Comparison of ENCODE assay signal across 15 cellular contexts in genomic region chr17:37180371-37180770, GRCh38.
DNase-seq lines count a peak whose midpoint lies in the region; ATAC-seq and TF ChIP-seq lines count a peak whose summit lies in the region.
"Had no signal": no experiment of that assay in that cellular context is flagged by ENCODE, and none has a peak within 500 bp of the region (broad histone marks: within the 10 kb centered on the region; RNA-seq: fewer than 3 reads in every experiment).

No MANE protein-coding gene starts in this region.

- POLR2A ChIA-PET in PC-9 (lab: Charles Lee; ENCODE audit: unreplicated experiment): interaction anchor here (0.7 kb wide), 1 partner anchor 579 kb away, joined by 5 read pairs; the partner anchor contains the start of gene MRM1

- intact Hi-C loops in PC-9 (cut with micrococcal nuclease; ENCODE audit: unreplicated experiment) (no loop called here), lower leg skin (cut with DNase I; ENCODE audit: low total_unique reads) (no loop called here)

- no peaks in the 10 kb centered on the region for H3K9me2 ChIP-seq in PC-9 (ENCODE audit: insufficient read depth)

- 0 out of 2 replicates have a peak, but pooled peaks cover 3% of the 10 kb centered on the region for H3K9me3 ChIP-seq in PC-9 (ENCODE audit: insufficient read depth, low read depth)

- no TSS peak for BruUV-seq in PC-9 (replicated peaks; lab: Mats Ljungman, UMichigan)

- H3K4me1 ChIP-seq in PC-9 (replicated peaks; ENCODE audit: insufficient read depth) (peaks cover 37% of the 10 kb centered on the region), foreskin keratinocyte (peaks cover 44% of the 10 kb centered on the region)

- no peak for TF ChIP-seq POLR2A in lower leg skin (IDR thresholded peaks at IDR 0.05)

- peak overlapping the region; percentile 81 for H3K27ac ChIP-seq in PC-9
- H3K27ac ChIP-seq in foreskin keratinocyte: peak overlapping the region; percentile 8

- peaks cover 46% of the 10 kb centered on the region for H3K36me3 ChIP-seq in PC-9 (ENCODE audit: low read depth)

- H3K4me3 ChIP-seq in PC-9: no peak overlapping the region
- no peak overlapping the region for H3K4me3 ChIP-seq in astrocyte of the spinal cord (ENCODE audit: low read depth, low read length)
- H3K4me3 ChIP-seq in lower leg skin (ENCODE audit: low read depth, poor library complexity, severe bottlenecking): no peak overlapping the region

- TF ChIP-seq CTCF in PC-9 (conservative IDR thresholded peaks at IDR 0.05): no peak
- TF ChIP-seq CTCF in astrocyte of the spinal cord (IDR thresholded peaks at IDR 0.05; ENCODE audit: low read depth, low read length): no peak
- no peak for TF ChIP-seq CTCF in foreskin keratinocyte (conservative IDR thresholded peaks at IDR 0.05)
- no peak for TF ChIP-seq CTCF in lower leg skin (IDR thresholded peaks at IDR 0.05)

- peak overlapping the region; percentile 61; the same call in 1 of the 2 replicates for H3K4me2 ChIP-seq in PC-9

- H2AFZ ChIP-seq in PC-9: no peak overlapping the region

- no peak for ATAC-seq in foreskin keratinocyte
- no peak for ATAC-seq in GM19328 (IDR thresholded peaks at IDR 0.05; ENCODE audit: unreplicated experiment)

- in situ Hi-C loops in astrocyte of the spinal cord (cut with HindIII; ENCODE audit: low sequenced_read_pairs): no loop called here

- peaks cover 17% of the 10 kb centered on the region; the same call in 1 of the 2 replicates for H3K79me2 ChIP-seq in PC-9 (ENCODE audit: low read depth)

- peaks cover 43% of the 10 kb centered on the region for H3F3A ChIP-seq in PC-9 (ENCODE audit: insufficient read depth, low read depth)

- H3K27me3 ChIP-seq in PC-9 (ENCODE audit: insufficient read depth, low read depth) (no peaks in the 10 kb centered on the region), foreskin keratinocyte (no peaks in the 10 kb centered on the region)

- 68 to 69% methylated on average over 1 of the region's 1 CpG for WGBS in lower leg skin, 2 donors

- DNase-seq in EL: peak; percentile 18
- DNase-seq in PC-9: no peak
- peak; percentile 11 for DNase-seq in astrocyte of the spinal cord (ENCODE audit: low read depth, low spot score)
- DNase-seq in foreskin keratinocyte: no peak
- DNase-seq in NCI-H187 (lab: John Stamatoyannopoulos, UW): no peak
- no peak for DNase-seq in GOT3 (lab: John Stamatoyannopoulos, UW)
- DNase-seq in lower leg skin (ENCODE audit: low spot score in 2 of 2): no peak
- DNase-seq: AML-193; CD4-positive, alpha-beta T cell; DMS79 treated with DMSO at 0.1 percent for 48 hours; GF-D8; NCI-H1436 treated with DMSO at 0.1 percent for 48 hours; NCI-H345; NCI-H526 treated with DMSO at 0.1 percent for 48 hours had no signal

- CTCF ChIA-PET in PC-9 (lab: Charles Lee): no interaction called here

- peaks cover 14% of the 10 kb centered on the region; the same call in 1 of the 2 replicates for H4K20me1 ChIP-seq in PC-9 (ENCODE audit: insufficient read depth)

Comparison
In these comparisons a context has a peak if more than half of its experiments do, and no peak if none do; other contexts are left out.
1. DNase-seq: peak in EL (single experiment) and astrocyte of the spinal cord (single experiment); none in PC-9 (0 of 2), foreskin keratinocyte (0 of 2), NCI-H187 (0 of 2), GOT3 (single experiment) and lower leg skin (0 of 2).